24 cellular contexts compared by ENCODE assay signal in the genomic region with DNA sequence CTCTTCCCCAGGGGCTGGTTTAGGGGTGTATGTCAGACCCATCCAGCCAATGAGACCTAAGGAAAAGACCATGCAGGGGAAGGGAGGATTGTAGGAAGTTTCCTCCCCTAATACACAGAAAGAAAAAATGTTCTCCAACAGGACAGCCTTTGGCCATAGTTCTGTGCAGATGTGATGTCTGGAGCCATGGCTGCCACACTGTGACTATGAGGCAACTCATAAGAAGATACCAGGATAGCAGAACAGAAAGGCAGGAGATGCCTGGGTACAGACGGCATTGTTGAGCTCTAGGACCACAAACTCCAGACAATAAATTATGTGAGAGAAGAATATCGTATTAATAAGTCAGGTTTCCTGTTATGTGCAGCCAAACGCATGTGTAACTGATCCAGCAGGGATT.
DNase-seq lines count a peak whose midpoint lies in the region; ATAC-seq and TF ChIP-seq lines count a peak whose summit lies in the region.
"Had no signal": no experiment of that assay in that cellular context is flagged by ENCODE, and none has a peak within 500 bp of the region (broad histone marks: within the 10 kb centered on the region; RNA-seq: fewer than 3 reads in every experiment).

No MANE protein-coding gene starts in this region.

- TF ChIP-seq CTCF in WTC11 (IDR thresholded peaks at IDR 0.05) (no peak), GM13976 (IDR thresholded peaks at IDR 0.05; ENCODE audit: borderline replicate concordance, control extremely low read depth, extremely low read depth, insufficient read depth, missing control alignments) (no peak)

- ATAC-seq in WTC11 (no peak), GM21367 (IDR thresholded peaks at IDR 0.05; ENCODE audit: unreplicated experiment) (no peak)
- ATAC-seq in effector memory CD8-positive, alpha-beta T cell (replicated peaks), result no peak
- no peak for ATAC-seq in stimulated activated naive B cell treated with anti-CD40 and anti-IgM and Interleukin-4, amounts not matched to agents 10 μg/mL and 1 μg/mL and 100 μg/mL, for 72 hours (replicated peaks)
- ATAC-seq: CD8-positive, alpha-beta T cell had no signal

- H3K27ac ChIP-seq in caudate nucleus (ENCODE audit: low read depth, low read length), result no peak overlapping the region
- H3K27ac ChIP-seq: KMS-11, RWPE1, SK-N-MC had no signal

- peak overlapping the region; percentile 44 for H3K27ac Mint-ChIP-seq in activated T-cell treated with anti-CD3 and anti-CD28 coated beads, Interleukin-2, amount 50 U/mL, for 24 hours
- H3K27ac Mint-ChIP-seq in WTC11, result no peak overlapping the region
- peak overlapping the region; percentile 31 to 91 for H3K27ac Mint-ChIP-seq in effector memory CD8-positive, alpha-beta T cell
- peak overlapping the region; percentile 79 for H3K27ac Mint-ChIP-seq in stimulated activated naive B cell treated with anti-CD40 and anti-IgM and Interleukin-4, amounts not matched to agents 10 μg/mL and 1 μg/mL and 100 μg/mL, for 72 hours

- in situ Hi-C loops in GM13976 (cut with MboI; ENCODE audit: low sequenced_read_pairs, unreplicated experiment), result no loop called here

- peaks cover 75% of the 10 kb centered on the region for H3K36me3 Mint-ChIP-seq in activated T-cell treated with anti-CD3 and anti-CD28 coated beads, Interleukin-2, amount 50 U/mL, for 24 hours (ENCODE audit: low read depth)
- peaks cover 5% of the 10 kb centered on the region; the same call in 1 of the 2 replicates for H3K36me3 Mint-ChIP-seq in WTC11
- peaks cover 90% of the 10 kb centered on the region for H3K36me3 Mint-ChIP-seq in effector memory CD8-positive, alpha-beta T cell (ENCODE audit: insufficient read depth)
- H3K36me3 Mint-ChIP-seq in stimulated activated naive B cell treated with anti-CD40 and anti-IgM and Interleukin-4, amounts not matched to agents 10 μg/mL and 1 μg/mL and 100 μg/mL, for 72 hours, result peaks cover 48 to 63% of the 10 kb centered on the region in 2 donors

- no peak overlapping the region for H3K4me3 Mint-ChIP-seq in activated T-cell treated with anti-CD3 and anti-CD28 coated beads, Interleukin-2, amount 50 U/mL, for 24 hours
- H3K4me3 Mint-ChIP-seq in WTC11, result no peak overlapping the region
- H3K4me3 Mint-ChIP-seq in effector memory CD8-positive, alpha-beta T cell, result peak overlapping the region in 1 of 2 donors; percentile 12
- no peak overlapping the region for H3K4me3 Mint-ChIP-seq in stimulated activated naive B cell treated with anti-CD40 and anti-IgM and Interleukin-4, amounts not matched to agents 10 μg/mL and 1 μg/mL and 100 μg/mL, for 72 hours
- H3K4me3 Mint-ChIP-seq: CD8-positive, alpha-beta T cell had no signal

- H3K4me1 Mint-ChIP-seq in activated T-cell treated with anti-CD3 and anti-CD28 coated beads, Interleukin-2, amount 50 U/mL, for 24 hours (ENCODE audit: low read depth), result peaks cover 7% of the 10 kb centered on the region
- no peaks in the 10 kb centered on the region for H3K4me1 Mint-ChIP-seq in WTC11
- H3K4me1 Mint-ChIP-seq in effector memory CD8-positive, alpha-beta T cell (ENCODE audit: low read depth in 2 of 2), result peaks cover 26 to 29% of the 10 kb centered on the region in 2 donors
- H3K4me1 Mint-ChIP-seq in stimulated activated naive B cell treated with anti-CD40 and anti-IgM and Interleukin-4, amounts not matched to agents 10 μg/mL and 1 μg/mL and 100 μg/mL, for 72 hours, result peaks cover 0 to 7% of the 10 kb centered on the region in 2 donors

- POLR2A ChIA-PET in WTC11 (lab: Charles Lee), result no interaction called here

- no peaks in the 10 kb centered on the region for H3K27me3 Mint-ChIP-seq in activated T-cell treated with anti-CD3 and anti-CD28 coated beads, Interleukin-2, amount 50 U/mL, for 24 hours
- H3K27me3 Mint-ChIP-seq in WTC11 (ENCODE audit: low read depth), result no peaks in the 10 kb centered on the region
- no peaks in the 10 kb centered on the region for H3K27me3 Mint-ChIP-seq in effector memory CD8-positive, alpha-beta T cell
- H3K27me3 Mint-ChIP-seq in stimulated activated naive B cell treated with anti-CD40 and anti-IgM and Interleukin-4, amounts not matched to agents 10 μg/mL and 1 μg/mL and 100 μg/mL, for 72 hours, result no peaks in the 10 kb centered on the region

- no peaks in the 10 kb centered on the region for H3K9me3 Mint-ChIP-seq in activated T-cell treated with anti-CD3 and anti-CD28 coated beads, Interleukin-2, amount 50 U/mL, for 24 hours
- H3K9me3 Mint-ChIP-seq in WTC11, result peaks cover 4% of the 10 kb centered on the region
- H3K9me3 Mint-ChIP-seq in effector memory CD8-positive, alpha-beta T cell, result no peaks in the 10 kb centered on the region
- peaks cover 0 to 5% of the 10 kb centered on the region in 2 donors for H3K9me3 Mint-ChIP-seq in stimulated activated naive B cell treated with anti-CD40 and anti-IgM and Interleukin-4, amounts not matched to agents 10 μg/mL and 1 μg/mL and 100 μg/mL, for 72 hours
- H3K9me3 Mint-ChIP-seq: CD8-positive, alpha-beta T cell had no signal

- CTCF ChIA-PET in WTC11 (lab: Charles Lee), result interaction anchor here (2.7 kb wide), 1 partner anchor 14 kb away, joined by 15 read pairs; no protein-coding TSS in a partner anchor

- DNase-seq in activated T-cell treated with anti-CD3 and anti-CD28 coated beads, Interleukin-2, amount 50 U/mL, for 24 hours, result no peak
- no peak for DNase-seq in activated T-cell treated with anti-CD3 and anti-CD28 coated beads, Interleukin-2, amount 50 U/mL, for 48 hours
- DNase-seq in WTC11 (ENCODE audit: low spot score) (no peak), caudate nucleus (lab: John Stamatoyannopoulos, UW) (no peak), GM13976 (ENCODE audit: low spot score) (no peak)
- no peak for DNase-seq in effector memory CD8-positive, alpha-beta T cell
- DNase-seq in stimulated activated naive B cell treated with anti-CD40 and anti-IgM and Interleukin-4, amounts not matched to agents 10 μg/mL and 1 μg/mL and 100 μg/mL, for 72 hours, result no peak
- DNase-seq: 8988T; C1 segment of cervical spinal cord; Calu3; CD8-positive, alpha-beta T cell; DMS153; NCI-H1105; NCI-H2081; NCI-H2171; NCI-H345; NCI-H524; NCI-H774; NK-92 treated with Interleukin-12 subunit alpha and Interleukin-12 subunit beta, amount 100 ng/mL, for 24 hours; SHP77 treated with DMSO at 0.1 percent for 48 hours had no signal

TF ChIP-seq in WTC11, 78 proteins besides CTCF, POLR2A, EP300 and RAD21:
- 0 out of 2 replicates have a peak, but pooled peaks have one; percentile 39 for TF ChIP-seq GTF2I (CRISPR knock-in tag; conservative IDR thresholded peaks at IDR 0.05)
- TF ChIP-seq, protein P1, sequence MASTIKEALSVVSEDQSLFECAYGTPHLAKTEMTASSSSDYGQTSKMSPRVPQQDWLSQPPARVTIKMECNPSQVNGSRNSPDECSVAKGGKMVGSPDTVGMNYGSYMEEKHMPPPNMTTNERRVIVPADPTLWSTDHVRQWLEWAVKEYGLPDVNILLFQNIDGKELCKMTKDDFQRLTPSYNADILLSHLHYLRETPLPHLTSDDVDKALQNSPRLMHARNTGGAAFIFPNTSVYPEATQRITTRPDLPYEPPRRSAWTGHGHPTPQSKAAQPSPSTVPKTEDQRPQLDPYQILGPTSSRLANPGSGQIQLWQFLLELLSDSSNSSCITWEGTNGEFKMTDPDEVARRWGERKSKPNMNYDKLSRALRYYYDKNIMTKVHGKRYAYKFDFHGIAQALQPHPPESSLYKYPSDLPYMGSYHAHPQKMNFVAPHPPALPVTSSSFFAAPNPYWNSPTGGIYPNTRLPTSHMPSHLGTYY (CRISPR knock-in tag; IDR thresholded peaks at IDR 0.05), result no peak
